Comparison of ENCODE assay signal across 33 cellular contexts in genomic region chr5:163041254-163041653, GRCh38.
"Had no signal": no experiment of that assay in that cellular context is flagged by ENCODE, and none has a peak within 500 bp of the region (broad histone marks: within the 10 kb centered on the region; RNA-seq: fewer than 3 reads in every experiment).

No MANE protein-coding gene starts in this region.

- H3K4me3 ChIP-seq: Peyer's patch, SJCRH30, SK-N-MC had no signal

- H3K27ac ChIP-seq: Peyer's patch, SJCRH30, SK-N-MC had no signal

- H3K9me3 ChIP-seq: Peyer's patch, SJCRH30 had no signal

- ATAC-seq: SK-N-SH treated with all-trans-retinoic acid at 6 μM for 48 hours, T-cell, T-helper 17 cell had no signal

- H3K36me3 ChIP-seq: Peyer's patch, SJCRH30 had no signal

- H3K4me1 ChIP-seq: Peyer's patch, SJCRH30 had no signal

- H3K27me3 ChIP-seq: Peyer's patch, SJCRH30 had no signal

- DNase-seq: Kasumi-1, MM.1S, MV-4-11, NCI-H1048, NCI-H1092 treated with DMSO at 0.1 percent for 48 hours, NCI-H1105 treated with DMSO at 0.1 percent for 48 hours, NCI-H1417, NCI-H1436, NCI-H146, NCI-H1694, NCI-H187, NCI-H1930, NCI-H2029 treated with DMSO at 0.1 percent for 48 hours, NCI-H2081 treated with DMSO at 0.1 percent for 48 hours, NCI-H2107, NCI-H2171, NCI-H226, NCI-H446 treated with DMSO at 0.1 percent for 48 hours, NCI-H510A, NCI-H524, NCI-H526, NCI-H69, NCI-H748 treated with DMSO at 0.1 percent for 48 hours, NCI-H82, Peyer's patch, RPMI8226, SHP77, SIG-M5, SJCRH30, T-cell, T-helper 17 cell had no signal
